Comparison of ENCODE assay signal across 10 cellular contexts in the genomic region with DNA sequence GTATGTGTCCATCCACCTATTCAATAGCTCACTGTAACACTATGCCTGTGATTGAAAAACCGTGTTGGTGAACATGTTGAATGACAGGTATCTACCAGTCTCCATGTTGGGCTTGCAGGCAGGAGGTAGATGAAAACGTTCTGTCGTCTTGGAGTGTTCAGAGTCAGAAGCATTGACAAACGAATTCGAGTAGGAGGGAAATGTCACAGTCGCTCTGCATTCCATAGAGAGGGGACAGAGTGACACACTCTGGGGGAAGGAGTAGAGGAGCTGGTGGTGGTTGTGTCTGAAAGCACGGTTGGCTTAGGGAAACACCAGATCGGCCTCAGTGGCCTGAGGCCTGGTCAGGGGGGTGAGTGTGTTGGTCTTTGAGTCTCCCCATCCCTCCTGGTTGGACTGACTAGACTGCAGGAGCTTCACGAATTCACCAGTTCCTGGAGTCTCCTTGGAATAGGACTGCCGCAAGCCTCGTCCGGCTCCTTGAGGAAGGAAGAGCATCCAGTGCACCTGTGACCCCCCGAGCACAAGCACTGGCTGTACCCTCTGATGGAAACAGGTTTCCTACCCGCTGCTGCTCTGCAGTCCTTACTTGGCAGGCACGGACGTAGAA.
"Had no signal": no experiment of that assay in that cellular context is flagged by ENCODE, and none has a peak within 500 bp of the region (broad histone marks: within the 10 kb centered on the region; RNA-seq: fewer than 3 reads in every experiment).

No MANE protein-coding gene starts in this region.

- H3K9me3 ChIP-seq: HAP-1 had no signal

- H3K4me1 ChIP-seq: HAP-1 had no signal

- H3K27ac Mint-ChIP-seq: GM23338, H9, HFFc6 had no signal

- H3K36me3 ChIP-seq: HAP-1 had no signal

- FAIRE-seq: H1, H54 had no signal

- DNase-seq: GM23248, GOT3, H7, H9, HCEC 1CT, HFFc6 had no signal

- H3K4me3 ChIP-seq: GM23248, GM23338, HAP-1 had no signal

- H3K9me3 Mint-ChIP-seq: H9, HFFc6 had no signal

- H3K27ac ChIP-seq: GM23248 had no signal

- H3K4me3 Mint-ChIP-seq: GM23338, H9, HFFc6 had no signal

- H3K9ac ChIP-seq: GM23248 had no signal
